In genomic region chr1:60171793-60172192, GRCh38 we compare ENCODE assay signal across 21 cellular contexts.
DNase-seq lines count a peak whose midpoint lies in the region; ATAC-seq and TF ChIP-seq lines count a peak whose summit lies in the region.
"Had no signal": no experiment of that assay in that cellular context is flagged by ENCODE, and none has a peak within 500 bp of the region (broad histone marks: within the 10 kb centered on the region; RNA-seq: fewer than 3 reads in every experiment).

No MANE protein-coding gene starts in this region.

- H3K27ac ChIP-seq in Karpas-422 (ENCODE audit: low read length) = no peak overlapping the region
- H3K27ac ChIP-seq: HL-60, neural progenitor cell, transverse colon had no signal

- no peaks in the 10 kb centered on the region for H3K27me3 ChIP-seq in Karpas-422 (ENCODE audit: low read length)
- H3K27me3 ChIP-seq: neural progenitor cell, transverse colon had no signal

- H3K36me3 ChIP-seq in Karpas-422 (ENCODE audit: insufficient read depth, low read length) = no peaks in the 10 kb centered on the region
- H3K36me3 ChIP-seq: neural progenitor cell, transverse colon had no signal

- H3K36me3 Mint-ChIP-seq in type B pancreatic cell = no peaks in the 10 kb centered on the region
- H3K36me3 Mint-ChIP-seq: activated naive CD8-positive, alpha-beta T cell treated with anti-CD3 and anti-CD28 coated beads, Interleukin-2, amount 10 ng/mL, durations not matched to agents 7 days and 5 days; neural progenitor cell had no signal

- no peak for TF ChIP-seq CTCF in astrocyte of the spinal cord (IDR thresholded peaks at IDR 0.05; ENCODE audit: low read depth, low read length)
- TF ChIP-seq CTCF in type B pancreatic cell (conservative IDR thresholded peaks at IDR 0.05) = no peak

- no peak overlapping the region for H3K4me2 ChIP-seq in Karpas-422 (ENCODE audit: low read depth, low read length, poor library complexity, severe bottlenecking)
- H3K4me2 ChIP-seq: neural progenitor cell had no signal

- H3K79me2 ChIP-seq in Karpas-422 (ENCODE audit: low read length) = no peaks in the 10 kb centered on the region

- no peak overlapping the region for H3K27ac Mint-ChIP-seq in type B pancreatic cell
- H3K27ac Mint-ChIP-seq: activated naive CD8-positive, alpha-beta T cell treated with anti-CD3 and anti-CD28 coated beads, Interleukin-2, amount 10 ng/mL, durations not matched to agents 7 days and 5 days; neural progenitor cell had no signal

- H3K9me2 ChIP-seq in Karpas-422 (replicated peaks; ENCODE audit: insufficient read depth, low read length) = no peaks in the 10 kb centered on the region

- DNase-seq in AG08396 (ENCODE audit: low spot score) (peak; percentile 37), HT1080 (ENCODE audit: low read depth) (peak; percentile 13), astrocyte of the spinal cord (ENCODE audit: low read depth, low spot score) (peak; percentile 84), kidney tubule cell (ENCODE audit: low spot score) (peak; percentile 47), type B pancreatic cell (ENCODE audit: extremely low spot score, unreplicated experiment) (no peak), Karpas-422 (no peak)
- DNase-seq in stimulated activated naive CD4-positive, alpha-beta T cell (lab: John Stamatoyannopoulos, UW) = no peak
- DNase-seq: ACHN; activated CD4-positive, alpha-beta T cell treated with anti-CD3 and anti-CD28 coated beads, Interleukin-2, amount 50 U/mL, for 1 hour; activated naive CD8-positive, alpha-beta T cell treated with anti-CD3 and anti-CD28 coated beads, Interleukin-2, amount 10 ng/mL, durations not matched to agents 7 days and 5 days; activated T-cell treated with anti-CD3 and anti-CD28 coated beads, Interleukin-2, amount 50 U/mL, for 1 hour; Calu3; head of caudate nucleus; islet precursor cell; NCI-H146; NCI-H510A treated with DMSO at 0.1 percent for 48 hours; transverse colon had no signal

- H3K9ac ChIP-seq in Karpas-422 (ENCODE audit: low read length) = no peak overlapping the region
- H3K9ac ChIP-seq: neural progenitor cell had no signal

- H3K9me3 Mint-ChIP-seq in type B pancreatic cell = no peaks in the 10 kb centered on the region
- H3K9me3 Mint-ChIP-seq: activated naive CD8-positive, alpha-beta T cell treated with anti-CD3 and anti-CD28 coated beads, Interleukin-2, amount 10 ng/mL, durations not matched to agents 7 days and 5 days; neural progenitor cell had no signal

- no peaks in the 10 kb centered on the region for H3K9me3 ChIP-seq in Karpas-422 (ENCODE audit: low read length)
- H3K9me3 ChIP-seq: transverse colon had no signal

- in situ Hi-C loops in astrocyte of the spinal cord (cut with HindIII; ENCODE audit: low sequenced_read_pairs) = no loop called here

- H3K4me3 ChIP-seq in astrocyte of the spinal cord (ENCODE audit: low read depth, low read length) = no peak overlapping the region
- no peak overlapping the region for H3K4me3 ChIP-seq in Karpas-422 (ENCODE audit: low read length)
- H3K4me3 ChIP-seq: neural progenitor cell, transverse colon had no signal

- no peak for ATAC-seq in GM18868 (IDR thresholded peaks at IDR 0.05; ENCODE audit: unreplicated experiment)
- ATAC-seq: sciatic nerve had no signal

- no peaks in the 10 kb centered on the region for H3K27me3 Mint-ChIP-seq in type B pancreatic cell

- no peaks in the 10 kb centered on the region for H4K20me1 ChIP-seq in Karpas-422 (ENCODE audit: insufficient read depth, low read depth, low read length)

- H3K4me1 Mint-ChIP-seq in type B pancreatic cell (ENCODE audit: unreplicated experiment) = no peaks in the 10 kb centered on the region
- H3K4me1 Mint-ChIP-seq: activated naive CD8-positive, alpha-beta T cell treated with anti-CD3 and anti-CD28 coated beads, Interleukin-2, amount 10 ng/mL, durations not matched to agents 7 days and 5 days; neural progenitor cell had no signal

- no peaks in the 10 kb centered on the region for H3K4me1 ChIP-seq in Karpas-422 (ENCODE audit: low read length)
- H3K4me1 ChIP-seq: neural progenitor cell had no signal

- H2AFZ ChIP-seq in Karpas-422 (ENCODE audit: low read length) = no peak overlapping the region
- H2AFZ ChIP-seq: neural progenitor cell had no signal

- no peak overlapping the region for H3K4me3 Mint-ChIP-seq in type B pancreatic cell
- H3K4me3 Mint-ChIP-seq: activated naive CD8-positive, alpha-beta T cell treated with anti-CD3 and anti-CD28 coated beads, Interleukin-2, amount 10 ng/mL, durations not matched to agents 7 days and 5 days; neural progenitor cell had no signal

Comparison
In these comparisons a context has a peak if more than half of its experiments do, and no peak if none do; other contexts are left out.
1. DNase-seq: peak in AG08396 (single experiment), HT1080 (single experiment), astrocyte of the spinal cord (single experiment) and kidney tubule cell (single experiment); none in type B pancreatic cell (single experiment), stimulated activated naive CD4-positive, alpha-beta T cell (0 of 6) and Karpas-422 (single experiment).